1 cellular context compared by ENCODE assay signal in genomic region chr3:53158700-53159414, GRCh38.
TF ChIP-seq lines count a peak whose summit lies in the region.

No MANE protein-coding gene starts in this region.

TF ChIP-seq in K562, 482 proteins besides CTCF, POLR2A, EP300 and RAD21:
- TF ChIP-seq ZNF24 (IDR thresholded peaks at IDR 0.05), result no peak
- peak; percentile 97 for TF ChIP-seq SPI1 (IDR thresholded peaks at IDR 0.05; ENCODE audit: borderline replicate concordance, low read depth, low read length)
- TF ChIP-seq ZFP36 (IDR thresholded peaks at IDR 0.05; ENCODE audit: low read depth, low read length, partially characterized antibody), result peak; percentile 39
